17 cellular contexts compared by ENCODE assay signal in the genomic region with DNA sequence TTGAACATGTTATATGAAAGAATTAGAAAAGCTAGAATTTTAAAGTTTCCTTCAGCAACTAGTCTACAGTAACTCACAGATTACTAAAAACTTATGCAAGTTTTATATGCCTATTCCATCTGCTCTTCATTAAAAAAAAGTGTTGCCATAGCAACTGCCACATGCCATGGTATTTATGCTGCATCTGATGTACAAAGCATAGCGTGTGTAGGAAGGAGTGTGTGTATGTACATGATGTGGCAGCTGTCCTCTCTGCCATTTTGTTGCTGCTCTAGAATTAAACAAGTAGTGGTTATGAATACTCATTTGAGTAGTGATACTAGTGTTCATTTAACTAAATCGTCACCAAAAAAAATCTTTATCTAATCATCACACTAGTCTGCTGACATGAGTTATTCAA.
DNase-seq lines count a peak whose midpoint lies in the region; ATAC-seq and TF ChIP-seq lines count a peak whose summit lies in the region.
"Had no signal": no experiment of that assay in that cellular context is flagged by ENCODE, and none has a peak within 500 bp of the region (broad histone marks: within the 10 kb centered on the region; RNA-seq: fewer than 3 reads in every experiment).

No MANE protein-coding gene starts in this region.

- no peaks in the 10 kb centered on the region for H3K9me2 ChIP-seq in neural cell (ENCODE audit: insufficient read depth, low read length)

- TF ChIP-seq CTCF in neural cell (IDR thresholded peaks at IDR 0.05; ENCODE audit: poor library complexity, severe bottlenecking) = no peak

- H3K9ac ChIP-seq in neural cell (ENCODE audit: low read length) = no peak overlapping the region

- peak overlapping the region; percentile 0 for H3K27ac ChIP-seq in neural cell (ENCODE audit: low read length)
- H3K27ac ChIP-seq: C4-2B had no signal

- TF ChIP-seq RAD21 in neural cell (conservative IDR thresholded peaks at IDR 0.05) = no peak

- no peaks in the 10 kb centered on the region for H3K36me3 ChIP-seq in neural cell (ENCODE audit: insufficient read depth, low read length)

- TF ChIP-seq EP300 in neural cell (conservative IDR thresholded peaks at IDR 0.05; ENCODE audit: poor library complexity, severe bottlenecking) = no peak

- no peaks in the 10 kb centered on the region for H3F3A ChIP-seq in neural cell (ENCODE audit: insufficient read depth, low read length, poor library complexity, severe bottlenecking)

- no peaks in the 10 kb centered on the region for H4K20me1 ChIP-seq in neural cell (ENCODE audit: insufficient read depth)

- H3K4me3 ChIP-seq in neural cell (ENCODE audit: low read length) = no peak overlapping the region
- H3K4me3 ChIP-seq: GM23338 had no signal

- H2AFZ ChIP-seq in neural cell (ENCODE audit: low read depth, low read length) = no peak overlapping the region
- H2AFZ ChIP-seq: GM23338 had no signal

- DNase-seq in DMS 273 (lab: John Stamatoyannopoulos, UW; ENCODE audit: unreplicated experiment) (peak; percentile 85), NCI-H524 (lab: John Stamatoyannopoulos, UW) (peak; percentile 26 to 80), dedifferentiated amniotic fluid mesenchymal stem cell (ENCODE audit: extremely low spot score) (peak; percentile 72), NCI-H526 (lab: John Stamatoyannopoulos, UW) (no peak)
- DNase-seq in central memory CD4-positive, alpha-beta T cell = no peak
- DNase-seq in stimulated activated CD4-positive, alpha-beta T cell treated with anti-CD3 and anti-CD28 coated beads, Interleukin-2, amount 100 ng/mL, for 24 hours = no peak
- DNase-seq: DMS153, MV-4-11, NCI-H1417 treated with DMSO at 0.1 percent for 48 hours, NCI-H1930, NCI-H2171 treated with DMSO at 0.1 percent for 48 hours, NCI-H446 treated with DMSO at 0.1 percent for 48 hours had no signal

- no peak for ATAC-seq in GM18907 (IDR thresholded peaks at IDR 0.05; ENCODE audit: unreplicated experiment)
- ATAC-seq: GM23338, Right ventricle myocardium inferior had no signal

- no peaks in the 10 kb centered on the region for H3K27me3 ChIP-seq in neural cell (ENCODE audit: insufficient read depth, low read depth, low read length)

- H3K79me2 ChIP-seq in neural cell (replicated peaks; ENCODE audit: insufficient read depth, low read length) = no peaks in the 10 kb centered on the region

- no peaks in the 10 kb centered on the region for H3K9me3 ChIP-seq in neural cell (ENCODE audit: low read length)

- no peak overlapping the region for H3K4me2 ChIP-seq in neural cell (ENCODE audit: low read length)
- H3K4me2 ChIP-seq: GM23338 had no signal

TF ChIP-seq in neural cell, 6 proteins besides CTCF, POLR2A, EP300 and RAD21:
- TF ChIP-seq POLR2AphosphoS5 (IDR thresholded peaks at IDR 0.05) = peak; percentile 12
- TF ChIP-seq, protein P1, sequence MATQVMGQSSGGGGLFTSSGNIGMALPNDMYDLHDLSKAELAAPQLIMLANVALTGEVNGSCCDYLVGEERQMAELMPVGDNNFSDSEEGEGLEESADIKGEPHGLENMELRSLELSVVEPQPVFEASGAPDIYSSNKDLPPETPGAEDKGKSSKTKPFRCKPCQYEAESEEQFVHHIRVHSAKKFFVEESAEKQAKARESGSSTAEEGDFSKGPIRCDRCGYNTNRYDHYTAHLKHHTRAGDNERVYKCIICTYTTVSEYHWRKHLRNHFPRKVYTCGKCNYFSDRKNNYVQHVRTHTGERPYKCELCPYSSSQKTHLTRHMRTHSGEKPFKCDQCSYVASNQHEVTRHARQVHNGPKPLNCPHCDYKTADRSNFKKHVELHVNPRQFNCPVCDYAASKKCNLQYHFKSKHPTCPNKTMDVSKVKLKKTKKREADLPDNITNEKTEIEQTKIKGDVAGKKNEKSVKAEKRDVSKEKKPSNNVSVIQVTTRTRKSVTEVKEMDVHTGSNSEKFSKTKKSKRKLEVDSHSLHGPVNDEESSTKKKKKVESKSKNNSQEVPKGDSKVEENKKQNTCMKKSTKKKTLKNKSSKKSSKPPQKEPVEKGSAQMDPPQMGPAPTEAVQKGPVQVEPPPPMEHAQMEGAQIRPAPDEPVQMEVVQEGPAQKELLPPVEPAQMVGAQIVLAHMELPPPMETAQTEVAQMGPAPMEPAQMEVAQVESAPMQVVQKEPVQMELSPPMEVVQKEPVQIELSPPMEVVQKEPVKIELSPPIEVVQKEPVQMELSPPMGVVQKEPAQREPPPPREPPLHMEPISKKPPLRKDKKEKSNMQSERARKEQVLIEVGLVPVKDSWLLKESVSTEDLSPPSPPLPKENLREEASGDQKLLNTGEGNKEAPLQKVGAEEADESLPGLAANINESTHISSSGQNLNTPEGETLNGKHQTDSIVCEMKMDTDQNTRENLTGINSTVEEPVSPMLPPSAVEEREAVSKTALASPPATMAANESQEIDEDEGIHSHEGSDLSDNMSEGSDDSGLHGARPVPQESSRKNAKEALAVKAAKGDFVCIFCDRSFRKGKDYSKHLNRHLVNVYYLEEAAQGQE (IDR thresholded peaks at IDR 0.05; ENCODE audit: borderline replicate concordance) = no peak

Comparison
In these comparisons a context has a peak if more than half of its experiments do, and no peak if none do; other contexts are left out.
1. DNase-seq: peak in DMS 273 (single experiment), NCI-H524 (2 of 2) and dedifferentiated amniotic fluid mesenchymal stem cell (single experiment); none in central memory CD4-positive, alpha-beta T cell (single experiment), stimulated activated CD4-positive, alpha-beta T cell treated with anti-CD3 and anti-CD28 coated beads, Interleukin-2, amount 100 ng/mL, for 24 hours (0 of 2) and NCI-H526 (0 of 2).